30 cellular contexts compared by ENCODE assay signal in genomic region chr7:115680921-115681320, GRCh38.
"Had no signal": no experiment of that assay in that cellular context is flagged by ENCODE, and none has a peak within 500 bp of the region (broad histone marks: within the 10 kb centered on the region; RNA-seq: fewer than 3 reads in every experiment).

No MANE protein-coding gene starts in this region.

- H3K27me3 Mint-ChIP-seq: activated CD4-positive, alpha-beta memory T cell treated with anti-CD3 and anti-CD28 coated beads, Interleukin-2, amount 10 ng/mL, durations not matched to agents 7 days and 5 days; activated CD4-positive, alpha-beta T cell treated with anti-CD3 and anti-CD28 coated beads, Interleukin-2, amount 10 ng/mL, durations not matched to agents 7 days and 5 days; activated naive CD4-positive, alpha-beta T cell treated with anti-CD3 and anti-CD28 coated beads, Interleukin-2, amount 10 ng/mL, durations not matched to agents 7 days and 5 days; activated T-cell treated with anti-CD3 and anti-CD28 coated beads, Interleukin-2, amount 50 U/mL, for 24 hours; naive B cell; stimulated activated naive B cell treated with anti-CD40 and anti-IgM and Interleukin-4, amounts not matched to agents 10 μg/mL and 1 μg/mL and 100 μg/mL, for 72 hours had no signal

- H3K4me3 ChIP-seq: esophagus squamous epithelium, heart right ventricle, left ventricle myocardium inferior, pancreas, psoas muscle, sigmoid colon, suprapubic skin, tibial artery, upper lobe of right lung had no signal

- DNase-seq: activated CD4-positive, alpha-beta memory T cell treated with anti-CD3 and anti-CD28 coated beads, Interleukin-2, amount 10 ng/mL, durations not matched to agents 7 days and 5 days; activated CD4-positive, alpha-beta T cell treated with anti-CD3 and anti-CD28 coated beads for 1 hour; activated CD4-positive, alpha-beta T cell treated with anti-CD3 and anti-CD28 coated beads, Interleukin-2, amount 10 ng/mL, durations not matched to agents 7 days and 5 days; activated CD8-positive, alpha-beta memory T cell treated with anti-CD3 and anti-CD28 coated beads, Interleukin-2, amount 50 U/mL, for 48 hours; activated gamma-delta T cell; activated naive CD4-positive, alpha-beta T cell treated with anti-CD3 and anti-CD28 coated beads, Interleukin-2, amount 10 ng/mL, durations not matched to agents 7 days and 5 days; activated T-cell treated with anti-CD3 and anti-CD28 coated beads, Interleukin-2, amount 50 U/mL, for 24 hours; amniotic stem cell; central memory CD4-positive, alpha-beta T cell; esophagus squamous epithelium; foreskin melanocyte; heart right ventricle; islet precursor cell; left ventricle myocardium inferior; naive B cell; nucleus accumbens; pancreas; psoas muscle; sigmoid colon; small intestine; stimulated activated naive B cell treated with anti-CD40 and anti-IgM and Interleukin-4, amounts not matched to agents 10 μg/mL and 1 μg/mL and 100 μg/mL, for 72 hours; T-helper 9 cell; tibial artery; upper lobe of right lung had no signal

- H3K4me1 Mint-ChIP-seq: activated CD4-positive, alpha-beta memory T cell treated with anti-CD3 and anti-CD28 coated beads, Interleukin-2, amount 10 ng/mL, durations not matched to agents 7 days and 5 days; activated CD4-positive, alpha-beta T cell treated with anti-CD3 and anti-CD28 coated beads, Interleukin-2, amount 10 ng/mL, durations not matched to agents 7 days and 5 days; activated naive CD4-positive, alpha-beta T cell treated with anti-CD3 and anti-CD28 coated beads, Interleukin-2, amount 10 ng/mL, durations not matched to agents 7 days and 5 days; naive B cell; stimulated activated naive B cell treated with anti-CD40 and anti-IgM and Interleukin-4, amounts not matched to agents 10 μg/mL and 1 μg/mL and 100 μg/mL, for 72 hours had no signal

- ATAC-seq: heart right ventricle; pancreas; psoas muscle; stimulated activated naive B cell treated with anti-CD40 and anti-IgM and Interleukin-4, amounts not matched to agents 10 μg/mL and 1 μg/mL and 100 μg/mL, for 72 hours; upper lobe of right lung had no signal

- H3K27me3 ChIP-seq: esophagus squamous epithelium, heart right ventricle, pancreas, sigmoid colon, suprapubic skin, tibial artery, upper lobe of right lung had no signal

- H3K36me3 ChIP-seq: esophagus squamous epithelium, heart right ventricle, left ventricle myocardium inferior, pancreas, sigmoid colon, suprapubic skin, tibial artery, upper lobe of right lung had no signal

- H3K36me3 Mint-ChIP-seq: activated naive CD4-positive, alpha-beta T cell treated with anti-CD3 and anti-CD28 coated beads, Interleukin-2, amount 10 ng/mL, durations not matched to agents 7 days and 5 days; naive B cell; stimulated activated naive B cell treated with anti-CD40 and anti-IgM and Interleukin-4, amounts not matched to agents 10 μg/mL and 1 μg/mL and 100 μg/mL, for 72 hours had no signal

- H3K4me1 ChIP-seq: esophagus squamous epithelium, heart right ventricle, left ventricle myocardium inferior, psoas muscle, suprapubic skin, tibial artery had no signal

- FAIRE-seq: astrocyte, pancreas, small intestine, TTC549 had no signal

- H3K9me3 Mint-ChIP-seq: activated CD4-positive, alpha-beta memory T cell treated with anti-CD3 and anti-CD28 coated beads, Interleukin-2, amount 10 ng/mL, durations not matched to agents 7 days and 5 days; activated CD4-positive, alpha-beta T cell treated with anti-CD3 and anti-CD28 coated beads, Interleukin-2, amount 10 ng/mL, durations not matched to agents 7 days and 5 days; activated naive CD4-positive, alpha-beta T cell treated with anti-CD3 and anti-CD28 coated beads, Interleukin-2, amount 10 ng/mL, durations not matched to agents 7 days and 5 days; activated T-cell treated with anti-CD3 and anti-CD28 coated beads, Interleukin-2, amount 50 U/mL, for 24 hours; naive B cell; stimulated activated naive B cell treated with anti-CD40 and anti-IgM and Interleukin-4, amounts not matched to agents 10 μg/mL and 1 μg/mL and 100 μg/mL, for 72 hours; T-helper 1 cell treated with Interleukin-12 subunit alpha and Interleukin-12 subunit beta and Interleukin-4 antibody, amounts not matched to agents 30 μg/mL and 1 μg/mL, for 36 hours had no signal

- H3K9me3 ChIP-seq: esophagus squamous epithelium, heart right ventricle, left ventricle myocardium inferior, pancreas, psoas muscle, sigmoid colon, suprapubic skin, tibial artery, upper lobe of right lung had no signal

- H3K27ac ChIP-seq: epithelial cell of prostate, esophagus squamous epithelium, heart right ventricle, left ventricle myocardium inferior, pancreas, psoas muscle, sigmoid colon, suprapubic skin, tibial artery, upper lobe of right lung, VCaP had no signal

- H3K4me3 Mint-ChIP-seq: activated CD4-positive, alpha-beta memory T cell treated with anti-CD3 and anti-CD28 coated beads, Interleukin-2, amount 10 ng/mL, durations not matched to agents 7 days and 5 days; activated CD4-positive, alpha-beta T cell treated with anti-CD3 and anti-CD28 coated beads, Interleukin-2, amount 10 ng/mL, durations not matched to agents 7 days and 5 days; activated naive CD4-positive, alpha-beta T cell treated with anti-CD3 and anti-CD28 coated beads, Interleukin-2, amount 10 ng/mL, durations not matched to agents 7 days and 5 days; activated T-cell treated with anti-CD3 and anti-CD28 coated beads, Interleukin-2, amount 50 U/mL, for 24 hours; naive B cell; stimulated activated naive B cell treated with anti-CD40 and anti-IgM and Interleukin-4, amounts not matched to agents 10 μg/mL and 1 μg/mL and 100 μg/mL, for 72 hours; T-helper 1 cell treated with Interleukin-12 subunit alpha and Interleukin-12 subunit beta and Interleukin-4 antibody, amounts not matched to agents 30 μg/mL and 1 μg/mL, for 36 hours had no signal

- H3K27ac Mint-ChIP-seq: activated CD4-positive, alpha-beta memory T cell treated with anti-CD3 and anti-CD28 coated beads, Interleukin-2, amount 10 ng/mL, durations not matched to agents 7 days and 5 days; activated CD4-positive, alpha-beta T cell treated with anti-CD3 and anti-CD28 coated beads, Interleukin-2, amount 10 ng/mL, durations not matched to agents 7 days and 5 days; activated naive CD4-positive, alpha-beta T cell treated with anti-CD3 and anti-CD28 coated beads, Interleukin-2, amount 10 ng/mL, durations not matched to agents 7 days and 5 days; activated T-cell treated with anti-CD3 and anti-CD28 coated beads, Interleukin-2, amount 50 U/mL, for 24 hours; T-helper 1 cell treated with Interleukin-12 subunit alpha and Interleukin-12 subunit beta and Interleukin-4 antibody, amounts not matched to agents 30 μg/mL and 1 μg/mL, for 36 hours had no signal
